ENCODE assay signal across 1 cellular context in the genomic region with DNA sequence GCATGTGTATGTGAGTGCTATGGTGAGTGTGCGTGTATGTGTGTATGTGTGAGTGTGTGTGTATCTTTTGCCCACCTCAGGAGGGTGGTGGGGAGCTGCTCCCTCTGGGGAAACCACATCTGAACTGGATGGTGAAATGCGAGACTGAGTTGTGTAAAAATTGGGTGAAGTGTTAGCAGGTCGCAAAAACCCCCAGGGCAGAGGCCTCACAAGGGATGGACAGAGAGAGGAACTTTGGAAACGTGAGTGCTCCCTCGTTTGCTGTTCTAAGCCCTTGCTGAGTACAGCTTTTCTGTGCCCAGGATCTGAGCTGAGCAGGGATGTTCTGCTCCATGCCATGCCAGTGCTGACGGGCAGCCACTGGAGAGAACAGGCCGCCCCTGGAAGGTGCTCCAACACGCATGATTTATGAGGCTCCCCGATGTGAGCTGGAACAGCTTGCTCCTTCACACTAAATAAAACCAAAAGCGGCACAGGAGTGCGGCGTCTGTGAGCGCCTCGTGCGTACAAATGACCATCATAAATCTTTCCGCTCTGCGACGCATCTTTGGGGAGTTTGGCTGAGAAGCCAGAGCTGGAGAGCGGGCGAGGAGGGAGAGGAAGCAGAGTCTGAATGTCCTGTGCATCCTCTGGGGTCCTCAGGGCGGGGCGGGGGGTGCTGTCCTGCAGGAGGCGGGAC.
TF ChIP-seq lines count a peak whose summit lies in the region.

No MANE protein-coding gene starts in this region.

TF ChIP-seq in H1, 55 proteins besides CTCF, POLR2A, EP300 and RAD21 (continued from another document):
- TF ChIP-seq, protein P1, sequence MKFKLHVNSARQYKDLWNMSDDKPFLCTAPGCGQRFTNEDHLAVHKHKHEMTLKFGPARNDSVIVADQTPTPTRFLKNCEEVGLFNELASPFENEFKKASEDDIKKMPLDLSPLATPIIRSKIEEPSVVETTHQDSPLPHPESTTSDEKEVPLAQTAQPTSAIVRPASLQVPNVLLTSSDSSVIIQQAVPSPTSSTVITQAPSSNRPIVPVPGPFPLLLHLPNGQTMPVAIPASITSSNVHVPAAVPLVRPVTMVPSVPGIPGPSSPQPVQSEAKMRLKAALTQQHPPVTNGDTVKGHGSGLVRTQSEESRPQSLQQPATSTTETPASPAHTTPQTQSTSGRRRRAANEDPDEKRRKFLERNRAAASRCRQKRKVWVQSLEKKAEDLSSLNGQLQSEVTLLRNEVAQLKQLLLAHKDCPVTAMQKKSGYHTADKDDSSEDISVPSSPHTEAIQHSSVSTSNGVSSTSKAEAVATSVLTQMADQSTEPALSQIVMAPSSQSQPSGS (IDR thresholded peaks at IDR 0.05; ENCODE audit: low read length) = no peak
- no peak for TF ChIP-seq GTF2F1 (IDR thresholded peaks at IDR 0.05; ENCODE audit: borderline replicate concordance, low read depth, low read length)
- no peak for TF ChIP-seq SIN3A (conservative IDR thresholded peaks at IDR 0.05 in 1 of 2, IDR thresholded peaks at IDR 0.05 in 1 of 2; ENCODE audit: low read depth in 1 of 2, low read length in 2 of 2)
- TF ChIP-seq CREB1 (IDR thresholded peaks at IDR 0.05) = no peak
- TF ChIP-seq EZH2 (IDR thresholded peaks at IDR 0.05; ENCODE audit: low read depth, low read length, severe bottlenecking) = no peak
- no peak for TF ChIP-seq NANOG (IDR thresholded peaks at IDR 0.05; ENCODE audit: insufficient read depth, low read depth, low read length, poor library complexity, severe bottlenecking)
- no peak for TF ChIP-seq E2F6 (IDR thresholded peaks at IDR 0.05)
- no peak for TF ChIP-seq CHD7 (IDR thresholded peaks at IDR 0.05; ENCODE audit: insufficient replicate concordance, low read length)
- TF ChIP-seq EGR1 (IDR thresholded peaks at IDR 0.05; ENCODE audit: borderline replicate concordance, low read depth, low read length) = no peak
- TF ChIP-seq NRF1 (IDR thresholded peaks at IDR 0.05; ENCODE audit: low read depth, low read length) = no peak
- TF ChIP-seq RXRA (IDR thresholded peaks at IDR 0.05; ENCODE audit: insufficient read depth, low read depth, low read length) = no peak
- TF ChIP-seq TAF7 (optimal IDR thresholded peaks at IDR 0.05; ENCODE audit: borderline replicate concordance, low read depth, low read length) = no peak
